In the genomic region with DNA sequence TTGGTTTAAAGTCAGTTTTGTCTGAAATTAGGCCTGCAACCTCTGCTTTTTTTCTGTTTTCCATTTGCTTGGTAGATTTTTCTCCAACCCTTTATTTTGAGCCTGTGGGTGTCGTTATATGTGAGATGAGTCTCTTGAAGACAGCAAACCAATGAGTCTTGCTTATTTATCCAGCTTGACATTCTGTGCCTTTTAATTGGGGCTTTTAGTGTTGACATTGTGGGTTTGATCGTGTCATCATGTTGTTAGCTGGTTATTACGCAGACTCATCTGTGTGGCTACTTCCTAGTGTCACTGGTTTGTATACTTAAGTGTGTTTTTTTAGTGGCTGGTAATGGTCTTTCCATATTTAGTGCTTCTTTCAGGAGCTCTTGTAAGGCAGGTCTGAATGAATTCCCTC, we compare ENCODE assay signal across 23 cellular contexts. TPM values are rescaled to one million over a fixed set of nuclear protein-coding genes. Genes with fewer than 3 reads are reported as not detected.
A peak's percentile ranks its signal among the peaks of the same experiment; 100 is the strongest.
DNase-seq lines count a peak whose midpoint lies in the region; ATAC-seq and TF ChIP-seq lines count a peak whose summit lies in the region.
"Had no signal": no experiment of that assay in that cellular context is flagged by ENCODE, and none has a peak within 500 bp of the region (broad histone marks: within the 10 kb centered on the region; RNA-seq: fewer than 3 reads in every experiment).

No MANE protein-coding gene starts in this region.

- H3K4me3 ChIP-seq in Karpas-422 (ENCODE audit: low read length) (no peak overlapping the region), smooth muscle cell (no peak overlapping the region)
- H3K4me3 ChIP-seq: lung, neural progenitor cell, thyroid gland had no signal

- H3K9me3 ChIP-seq in Karpas-422 (ENCODE audit: low read length) (no peaks in the 10 kb centered on the region), smooth muscle cell (replicated peaks; ENCODE audit: low read depth) (no peaks in the 10 kb centered on the region)
- H3K9me3 ChIP-seq: SK-N-SH, thyroid gland had no signal

- H3K4me1 Mint-ChIP-seq in activated naive CD4-positive, alpha-beta T cell treated with anti-CD3 and anti-CD28 coated beads for 36 hours (ENCODE audit: low read depth): peaks cover 54% of the 10 kb centered on the region
- peaks cover 29% of the 10 kb centered on the region for H3K4me1 Mint-ChIP-seq in activated T-helper 2 cell treated with anti-CD3 and anti-CD28 coated beads, Interferon-gamma antibody, Interleukin-2, Interleukin-4, amounts not matched to agents 10 μg/mL and 5 μg/mL and 100 μg/mL, durations not matched to agents 14 hours and 24 hours and 36 hours (ENCODE audit: low read depth)

- peaks cover 20% of the 10 kb centered on the region for H3K36me3 ChIP-seq in Karpas-422 (ENCODE audit: insufficient read depth, low read length)
- peaks cover 21% of the 10 kb centered on the region for H3K36me3 ChIP-seq in smooth muscle cell (ENCODE audit: low read depth)
- H3K36me3 ChIP-seq: WERI-Rb-1 had no signal

- H3F3A ChIP-seq in smooth muscle cell (ENCODE audit: low read depth): peaks cover 7% of the 10 kb centered on the region

- H3K9me2 ChIP-seq in Karpas-422 (replicated peaks; ENCODE audit: insufficient read depth, low read length): no peaks in the 10 kb centered on the region
- H3K9me2 ChIP-seq: SK-N-SH had no signal

- H3K27me3 Mint-ChIP-seq in activated naive CD4-positive, alpha-beta T cell treated with anti-CD3 and anti-CD28 coated beads for 36 hours (ENCODE audit: low read depth): no peaks in the 10 kb centered on the region
- no peaks in the 10 kb centered on the region for H3K27me3 Mint-ChIP-seq in activated T-helper 2 cell treated with anti-CD3 and anti-CD28 coated beads, Interferon-gamma antibody, Interleukin-2, Interleukin-4, amounts not matched to agents 10 μg/mL and 5 μg/mL and 100 μg/mL, durations not matched to agents 14 hours and 24 hours and 36 hours (ENCODE audit: low read depth)
- H3K27me3 Mint-ChIP-seq: progenitor cell of endocrine pancreas had no signal

- TF ChIP-seq CTCF in smooth muscle cell (IDR thresholded peaks at IDR 0.05; ENCODE audit: borderline replicate concordance, insufficient read depth, poor library complexity, severe bottlenecking): no peak

- WGBS in smooth muscle cell (ENCODE audit: low lambda C conversion rate): 46% methylated on average over 3 of the region's 3 CpGs

- H3K27ac ChIP-seq in Karpas-422 (ENCODE audit: low read length) (0 out of 2 replicates have a peak overlapping the region, but pooled peaks have one; percentile 4), smooth muscle cell (ENCODE audit: low read depth) (peak overlapping the region; percentile 65)
- H3K27ac ChIP-seq: C4-2B, neural progenitor cell, thyroid gland, WERI-Rb-1 had no signal

- H4K20me1 ChIP-seq in Karpas-422 (ENCODE audit: insufficient read depth, low read depth, low read length): no peaks in the 10 kb centered on the region
- peaks cover 90% of the 10 kb centered on the region for H4K20me1 ChIP-seq in smooth muscle cell (ENCODE audit: low read depth)

- no peak for DNase-seq in activated naive CD4-positive, alpha-beta T cell treated with anti-CD3 and anti-CD28 coated beads for 36 hours
- DNase-seq in activated naive CD4-positive, alpha-beta T cell treated with Interleukin-2 at 50 U/mL for 16 hours: no peak
- DNase-seq in Karpas-422 (no peak), smooth muscle cell (lab: John Stamatoyannopoulos, UW; ENCODE audit: unreplicated experiment) (no peak), GF-D8 (lab: John Stamatoyannopoulos, UW) (no peak)
- DNase-seq in activated T-helper 2 cell treated with anti-CD3 and anti-CD28 coated beads, Interferon-gamma antibody, Interleukin-2, Interleukin-4, amounts not matched to agents 10 μg/mL and 5 μg/mL and 100 μg/mL, durations not matched to agents 14 hours and 24 hours and 36 hours (ENCODE audit: low spot score): no peak
- no peak for DNase-seq in stimulated activated CD4-positive, alpha-beta T cell treated with anti-CD3 and anti-CD28 coated beads, Interleukin-1b, Interleukin-23, amount 100 ng/mL, for 48 hours
- DNase-seq: activated CD4-positive, alpha-beta T cell treated with anti-CD3 and anti-CD28 coated beads, Interleukin-2, amount 50 U/mL, for 48 hours; activated gamma-delta T cell treated with Interleukin-2 at 50 U/mL for 16 hours; effector CD8-positive, alpha-beta T cell; kidney; NCI-H1092 treated with DMSO at 0.1 percent for 48 hours; NCI-H1930; SK-N-SH; thyroid gland; WERI-Rb-1 had no signal

- no peak overlapping the region for H3K4me3 Mint-ChIP-seq in activated naive CD4-positive, alpha-beta T cell treated with anti-CD3 and anti-CD28 coated beads for 36 hours
- no peak overlapping the region for H3K4me3 Mint-ChIP-seq in activated T-helper 2 cell treated with anti-CD3 and anti-CD28 coated beads, Interferon-gamma antibody, Interleukin-2, Interleukin-4, amounts not matched to agents 10 μg/mL and 5 μg/mL and 100 μg/mL, durations not matched to agents 14 hours and 24 hours and 36 hours (ENCODE audit: low read depth)
- H3K4me3 Mint-ChIP-seq: neural progenitor cell; T-helper 2 cell treated with Interferon-gamma antibody and Interleukin-4, amounts not matched to agents 5 μg/mL and 100 μg/mL, for 36 hours had no signal

- H3K9ac ChIP-seq in Karpas-422 (ENCODE audit: low read length) (no peak overlapping the region), smooth muscle cell (ENCODE audit: low read depth) (no peak overlapping the region)
- H3K9ac ChIP-seq: neural progenitor cell, SK-N-SH had no signal

- peak overlapping the region; percentile 24 for H3K4me2 ChIP-seq in Karpas-422 (ENCODE audit: low read depth, low read length, poor library complexity, severe bottlenecking)
- H3K4me2 ChIP-seq in smooth muscle cell: peak overlapping the region; percentile 16
- H3K4me2 ChIP-seq: neural progenitor cell, SK-N-SH had no signal

- H3K4me1 ChIP-seq in Karpas-422 (ENCODE audit: low read length): peaks cover 48% of the 10 kb centered on the region
- H3K4me1 ChIP-seq in smooth muscle cell (ENCODE audit: low read depth): peaks cover 9% of the 10 kb centered on the region
- H3K4me1 ChIP-seq: thyroid gland had no signal

- H3K36me3 Mint-ChIP-seq in activated naive CD4-positive, alpha-beta T cell treated with anti-CD3 and anti-CD28 coated beads for 36 hours (ENCODE audit: low read depth): peaks cover 53% of the 10 kb centered on the region
- H3K36me3 Mint-ChIP-seq in activated T-helper 2 cell treated with anti-CD3 and anti-CD28 coated beads, Interferon-gamma antibody, Interleukin-2, Interleukin-4, amounts not matched to agents 10 μg/mL and 5 μg/mL and 100 μg/mL, durations not matched to agents 14 hours and 24 hours and 36 hours (ENCODE audit: low read depth): peaks cover 81% of the 10 kb centered on the region

- H3K27me3 ChIP-seq in Karpas-422 (ENCODE audit: low read length) (no peaks in the 10 kb centered on the region), smooth muscle cell (ENCODE audit: low read depth) (no peaks in the 10 kb centered on the region)
- H3K27me3 ChIP-seq: neural progenitor cell, thyroid gland had no signal

- H3K27ac Mint-ChIP-seq in activated naive CD4-positive, alpha-beta T cell treated with anti-CD3 and anti-CD28 coated beads for 36 hours: peak overlapping the region; percentile 18
- H3K27ac Mint-ChIP-seq in activated T-helper 2 cell treated with anti-CD3 and anti-CD28 coated beads, Interferon-gamma antibody, Interleukin-2, Interleukin-4, amounts not matched to agents 10 μg/mL and 5 μg/mL and 100 μg/mL, durations not matched to agents 14 hours and 24 hours and 36 hours: peak overlapping the region; percentile 13
- H3K27ac Mint-ChIP-seq: neural progenitor cell; progenitor cell of endocrine pancreas; T-helper 2 cell treated with Interferon-gamma antibody and Interleukin-4, amounts not matched to agents 5 μg/mL and 100 μg/mL, for 36 hours had no signal

- H3K79me2 ChIP-seq in Karpas-422 (ENCODE audit: low read length) (peaks cover 63% of the 10 kb centered on the region), smooth muscle cell (ENCODE audit: low read depth) (peaks cover 85% of the 10 kb centered on the region)

- H2AFZ ChIP-seq in Karpas-422 (ENCODE audit: low read length): no peak overlapping the region
- H2AFZ ChIP-seq in smooth muscle cell (ENCODE audit: low read depth): no peak overlapping the region
- H2AFZ ChIP-seq: neural progenitor cell had no signal

- intact Hi-C loops in activated naive CD4-positive, alpha-beta T cell treated with anti-CD3 and anti-CD28 coated beads for 36 hours (cut with micrococcal nuclease): no loop called here
- intact Hi-C loops in activated T-helper 2 cell treated with anti-CD3 and anti-CD28 coated beads, Interferon-gamma antibody, Interleukin-2, Interleukin-4, amounts not matched to agents 10 μg/mL and 5 μg/mL and 100 μg/mL, durations not matched to agents 14 hours and 24 hours and 36 hours (cut with micrococcal nuclease): no loop called here

- CTCF ChIA-PET in activated naive CD4-positive, alpha-beta T cell treated with anti-CD3 and anti-CD28 coated beads for 36 hours (lab: Charles Lee): no interaction called here

- H3K9me3 Mint-ChIP-seq in activated naive CD4-positive, alpha-beta T cell treated with anti-CD3 and anti-CD28 coated beads for 36 hours: peaks cover 6% of the 10 kb centered on the region
- H3K9me3 Mint-ChIP-seq in activated T-helper 2 cell treated with anti-CD3 and anti-CD28 coated beads, Interferon-gamma antibody, Interleukin-2, Interleukin-4, amounts not matched to agents 10 μg/mL and 5 μg/mL and 100 μg/mL, durations not matched to agents 14 hours and 24 hours and 36 hours: peaks cover 37% of the 10 kb centered on the region

- no peak for ATAC-seq in HG02870 (IDR thresholded peaks at IDR 0.05; ENCODE audit: unreplicated experiment)
- ATAC-seq: esophagus mucosa had no signal

RNA-seq across cellular contexts. Expression of a gene that starts 18.8 kb away (rescaled TPM):
- 10 to 100 TPM; 10.5 to 12.0 TPM for total RNA-seq in activated naive CD4-positive, alpha-beta T cell treated with anti-CD3 and anti-CD28 coated beads for 36 hours
- 12.8 and 25.5 TPM in 2 replicates for total RNA-seq in Karpas-422 (2014; rRNA removed; shearing (Covaris generic); ENCODE audit: low replicate concordance)
- total RNA-seq in activated T-helper 2 cell treated with anti-CD3 and anti-CD28 coated beads, Interferon-gamma antibody, Interleukin-2, Interleukin-4, amounts not matched to agents 10 μg/mL and 5 μg/mL and 100 μg/mL, durations not matched to agents 14 hours and 24 hours and 36 hours: 15.8 and 16.5 TPM in 2 replicates
- 109 and 117 TPM in 2 replicates for total RNA-seq in smooth muscle cell
- 26.9 and 27.2 TPM in 2 replicates for polyA plus RNA-seq in smooth muscle cell
